ENCODE assay signal across 35 cellular contexts in genomic region chr15:35058534-35059054, GRCh38. TPM values are rescaled to one million over a fixed set of nuclear protein-coding genes. Genes with fewer than 3 reads are reported as not detected.
DNase-seq lines count a peak whose midpoint lies in the region; ATAC-seq, FAIRE-seq and TF ChIP-seq lines count a peak whose summit lies in the region.
"Had no signal": no experiment of that assay in that cellular context is flagged by ENCODE, and none has a peak within 500 bp of the region (broad histone marks: within the 10 kb centered on the region; RNA-seq: fewer than 3 reads in every experiment).

No MANE protein-coding gene starts in this region.

- H3K4me3 ChIP-seq in GM06990 (replicated peaks; ENCODE audit: low read depth, low read length) (no peak overlapping the region), GM12878 (0 out of 2 replicates have a peak overlapping the region, but pooled peaks have one; percentile 1), smooth muscle cell (no peak overlapping the region), pancreas (no peak overlapping the region)
- H3K4me3 ChIP-seq: colonic mucosa, left lung, tibial nerve had no signal

- H4K20me1 ChIP-seq in GM12878 (ENCODE audit: control insufficient read depth, insufficient read depth), result no peaks in the 10 kb centered on the region
- no peaks in the 10 kb centered on the region for H4K20me1 ChIP-seq in smooth muscle cell (ENCODE audit: low read depth)

- H3K4me1 ChIP-seq in GM12878 (ENCODE audit: control insufficient read depth, insufficient read depth, low read length) (peaks cover 8% of the 10 kb centered on the region; the same call in 1 of the 2 replicates), smooth muscle cell (ENCODE audit: low read depth) (peaks cover 10% of the 10 kb centered on the region), pancreas (no peaks in the 10 kb centered on the region)
- H3K4me1 ChIP-seq: colonic mucosa, tibial nerve had no signal

- TF ChIP-seq CTCF in GM06990 (IDR thresholded peaks at IDR 0.05; ENCODE audit: insufficient read depth, low read length, poor library complexity, severe bottlenecking), result no peak
- no peak for TF ChIP-seq CTCF in GM12878 (IDR thresholded peaks at IDR 0.05 in 2 of 3, conservative IDR thresholded peaks at IDR 0.05 in 1 of 3; ENCODE audit: control insufficient read depth in 2 of 3, extremely low read depth in 1 of 3, insufficient read depth in 1 of 3, low read depth in 3 of 3, low read length in 3 of 3)
- no peak for TF ChIP-seq CTCF in smooth muscle cell (IDR thresholded peaks at IDR 0.05; ENCODE audit: borderline replicate concordance, insufficient read depth, poor library complexity, severe bottlenecking)
- TF ChIP-seq CTCF in pancreas (IDR thresholded peaks at IDR 0.05), result no peak

- no TSS peak for BruUV-seq in GM12878 (replicated peaks; lab: Mats Ljungman, UMichigan)

- CTCF ChIA-PET in GM12878 (lab: Yijun Ruan, JAX), result interaction anchor here (1.0 kb wide), 1 partner anchor 89 kb away, joined by 4 read pairs; the partner anchor contains the start of gene AQR

- SMC1A ChIA-PET in GM12878 (lab: Charles Lee; ENCODE audit: uncharacterized antibody, unreplicated experiment), result interaction anchor here (1.1 kb wide), 1 partner anchor 44 kb away, joined by 4 read pairs; no protein-coding TSS in a partner anchor

- FAIRE-seq in GM12878 (lab: Jason Lieb, UNC), result no peak
- FAIRE-seq in pancreas (lab: Jason Lieb, UNC), result no peak
- FAIRE-seq: H54, RCC 7860 had no signal

- H3K9ac ChIP-seq in GM12878 (ENCODE audit: control insufficient read depth, insufficient read depth, low read length), result no peak overlapping the region
- no peak overlapping the region for H3K9ac ChIP-seq in smooth muscle cell (ENCODE audit: low read depth)

- intact Hi-C loops in GM12878 (cut with micrococcal nuclease; ENCODE audit: unreplicated experiment), result loop anchor here (2.0 kb wide), 1 partner anchor 70 kb away; the partner anchor contains the start of gene ZNF770
- intact Hi-C loops in left ventricle myocardium superior (cut with micrococcal nuclease), result no loop called here
- intact Hi-C loops in pancreas (cut with DNase I), result no loop called here

- in situ Hi-C loops in GM12878 (cut with MboI), result no loop called here

- TF ChIP-seq EP300 in GM12878 (IDR thresholded peaks at IDR 0.05; ENCODE audit: borderline replicate concordance in 1 of 2, control insufficient read depth in 1 of 2, low read depth in 2 of 2, low read length in 2 of 2), result no peak

- H3K36me3 ChIP-seq in GM06990 (ENCODE audit: control insufficient read depth, insufficient read depth, low read length), result no peaks in the 10 kb centered on the region
- H3K36me3 ChIP-seq in GM12878 (ENCODE audit: control insufficient read depth in 2 of 2, insufficient read depth in 2 of 2, low read length in 1 of 2), result no peaks in the 10 kb centered on the region
- no peaks in the 10 kb centered on the region for H3K36me3 ChIP-seq in smooth muscle cell (ENCODE audit: low read depth)
- H3K36me3 ChIP-seq in pancreas, result no peaks in the 10 kb centered on the region
- H3K36me3 ChIP-seq: colonic mucosa, left lung, tibial nerve, WERI-Rb-1 had no signal

- H3K9me3 ChIP-seq in GM12878 (replicated peaks; ENCODE audit: control insufficient read depth, insufficient read depth, low read length), result no peaks in the 10 kb centered on the region
- no peaks in the 10 kb centered on the region for H3K9me3 ChIP-seq in smooth muscle cell (replicated peaks; ENCODE audit: low read depth)
- no peaks in the 10 kb centered on the region for H3K9me3 ChIP-seq in pancreas
- H3K9me3 ChIP-seq: colonic mucosa, left lung, tibial nerve had no signal

- H3K79me2 ChIP-seq in GM12878 (ENCODE audit: control insufficient read depth, insufficient read depth, low read length) (no peaks in the 10 kb centered on the region), smooth muscle cell (ENCODE audit: low read depth) (no peaks in the 10 kb centered on the region)

- H3K27ac ChIP-seq in GM12878 (ENCODE audit: control insufficient read depth, insufficient read depth), result peak overlapping the region; percentile 77
- no peak overlapping the region for H3K27ac ChIP-seq in smooth muscle cell (ENCODE audit: low read depth)
- no peak overlapping the region for H3K27ac ChIP-seq in pancreas
- H3K27ac ChIP-seq: colonic mucosa, tibial nerve, WERI-Rb-1 had no signal

- POLR2A ChIA-PET in GM12878 (lab: Charles Lee), result no interaction called here

- 0% methylated on average over 5 of the region's 5 CpGs for WGBS in GM12878 (ENCODE audit: insufficient coverage, insufficient replicate concordance, low lambda C conversion rate, missing lambda C conversion rate)
- WGBS in smooth muscle cell (ENCODE audit: low lambda C conversion rate), result 76% methylated on average over 5 of the region's 5 CpGs
- WGBS in pancreas, 2 donors, result 65 to 69% methylated on average over 5 of the region's 5 CpGs

- peak overlapping the region; percentile 69 for H3K4me2 ChIP-seq in GM12878 (ENCODE audit: control insufficient read depth, insufficient read depth)
- no peak overlapping the region for H3K4me2 ChIP-seq in smooth muscle cell

- TF ChIP-seq POLR2A in GM12878 (IDR thresholded peaks at IDR 0.05; ENCODE audit: low read depth, low read length), result no peak

- TF ChIP-seq RAD21 in GM12878 (IDR thresholded peaks at IDR 0.05; ENCODE audit: insufficient read depth, low read depth, low read length), result no peak

- H3F3A ChIP-seq in smooth muscle cell (ENCODE audit: low read depth), result peaks cover 6% of the 10 kb centered on the region

- peak; percentile 41 for ATAC-seq in HG03378 (IDR thresholded peaks at IDR 0.05; ENCODE audit: unreplicated experiment)
- ATAC-seq in GM12878, result peak; percentile 65
- ATAC-seq in left ventricle myocardium superior, result no peak
- ATAC-seq in stimulated activated naive CD8-positive, alpha-beta T cell treated with anti-CD3 and anti-CD28 coated beads, Interleukin-15, Interleukin-2, amounts not matched to agents 100 U/mL and 50 U/mL, for 24 hours, result no peak
- no peak for ATAC-seq in pancreas
- ATAC-seq: activated CD8-positive, alpha-beta memory T cell treated with anti-CD3 and anti-CD28 coated beads, Interleukin-2, amount 10 ng/mL, durations not matched to agents 7 days and 5 days; activated T-cell treated with anti-CD3 and anti-CD28 coated beads, Interleukin-2, amount 50 U/mL, for 4 hours; left lung; right cardiac atrium had no signal

- H3K27me3 ChIP-seq in GM06990 (replicated peaks; ENCODE audit: control insufficient read depth, insufficient read depth, low read length) (no peaks in the 10 kb centered on the region), GM12878 (replicated peaks in 1 of 2; ENCODE audit: control insufficient read depth in 2 of 2, insufficient read depth in 2 of 2, low read length in 1 of 2) (no peaks in the 10 kb centered on the region), smooth muscle cell (ENCODE audit: low read depth) (no peaks in the 10 kb centered on the region), pancreas (no peaks in the 10 kb centered on the region)
- H3K27me3 ChIP-seq: colonic mucosa, left lung, tibial nerve had no signal

- DNase-seq in GM06990 (ENCODE audit: extremely low read depth, insufficient read length) (peak; percentile 27), GM12878 (ENCODE audit: low read depth, low spot score) (no peak), smooth muscle cell (lab: John Stamatoyannopoulos, UW; ENCODE audit: unreplicated experiment) (no peak), left ventricle myocardium superior (no peak), pancreas (no peak)
- DNase-seq in activated CD4-positive, alpha-beta T cell treated with anti-CD3 and anti-CD28 coated beads, Interleukin-2, amount 50 U/mL, for 48 hours, result no peak
- no peak for DNase-seq in stimulated activated naive CD8-positive, alpha-beta T cell treated with anti-CD3 and anti-CD28 coated beads, Interleukin-15, Interleukin-2, amounts not matched to agents 100 U/mL and 50 U/mL, for 24 hours
- DNase-seq: ACHN; activated CD4-positive, alpha-beta T cell treated with anti-CD3 and anti-CD28 coated beads, Interleukin-2, amount 10 ng/mL, durations not matched to agents 7 days and 5 days; activated CD8-positive, alpha-beta memory T cell treated with anti-CD3 and anti-CD28 coated beads, Interleukin-2, amount 10 ng/mL, durations not matched to agents 7 days and 5 days; activated gamma-delta T cell treated with Interleukin-2 at 50 U/mL for 16 hours; activated T-cell treated with anti-CD3 and anti-CD28 coated beads, Interleukin-2, amount 50 U/mL, for 4 hours; colonic mucosa; DMS53; effector CD8-positive, alpha-beta T cell; islet precursor cell; left lung; mesenchymal stem cell; NCI-H1436 treated with DMSO at 0.1 percent for 48 hours; NCI-H345; posterior cingulate gyrus; right cardiac atrium; SHP77 treated with DMSO at 0.1 percent for 48 hours; stimulated activated CD4-positive, alpha-beta T cell treated with anti-CD3 and anti-CD28 coated beads, Interleukin-2, amount 100 ng/mL, for 24 hours; stimulated activated CD8-positive, alpha-beta memory T cell treated with anti-CD3 and anti-CD28 coated beads, Interleukin-4, amount 100 ng/mL, for 48 hours; T-helper 9 cell; WERI-Rb-1 had no signal

- peak overlapping the region; percentile 45 for H2AFZ ChIP-seq in GM12878 (ENCODE audit: control insufficient read depth, low read depth, low read length)
- H2AFZ ChIP-seq in smooth muscle cell (ENCODE audit: low read depth), result peak overlapping the region; percentile 43

- RAD21 ChIA-PET in GM12878 (lab: Charles Lee; ENCODE audit: unreplicated experiment), result interaction anchor here (1.1 kb wide), 1 partner anchor 20 kb away, joined by 3 read pairs; no protein-coding TSS in a partner anchor

TF ChIP-seq in GM12878, 131 proteins besides CTCF, POLR2A, EP300 and RAD21 (continues in another document):
- peak; percentile 57 for TF ChIP-seq CREB1 (IDR thresholded peaks at IDR 0.05; ENCODE audit: low read depth)

RNA-seq across cellular contexts. Expression of gene NANOGP8, which starts 26.5 kb away (rescaled TPM):
- 2.9 and 4.1 TPM in 2 replicates for total RNA-seq in GM12878 (2013; cell fraction: nucleolus; rRNA removed)
- total RNA-seq in GM12878 (2014; rRNA removed) (not detected in 2 replicates), GM12878 (2014; rRNA removed; fragmentation: Illumina TruSeq; extraction: Trizol) (not detected in 2 replicates), GM12878 (2021) (not detected in 2 replicates), smooth muscle cell (not detected in 2 replicates), left ventricle myocardium superior (not detected), pancreas (under 1 TPM in 3 of 6 donors, not detected in 3; 0.43 to 0.78 (median 0.69) TPM)
- not detected for polyA plus RNA-seq in GM12878 (2011; ENCODE audit: low read depth)
- polyA plus RNA-seq in GM12878 (2011; rRNA removed) (not detected in 2 replicates), GM12878 (2014; fragmentation: Illumina TruSeq; extraction: Trizol) (not detected in 2 replicates), GM12878 (2014; fragmentation: Nextera tagmentation; extraction: Ambion mirVana) (not detected), GM12878 (2014; rRNA removed) (0.11 TPM in 1 of 2 replicates, not detected in the other), GM12878 (2016; fragmentation: Nextera tagmentation; extraction: Ambion mirVana) (not detected), smooth muscle cell (not detected in 2 replicates), pancreas (under 1 TPM in 1 of 2 donors, not detected in 1; 0.80 TPM)
- not detected in 2 replicates for polyA plus RNA-seq in GM12878 (2011; cell fraction: cytosol; rRNA removed)
- 0.28 and 0.45 TPM in 2 replicates for polyA plus RNA-seq in GM12878 (2011; cell fraction: nucleus; rRNA removed)
- polyA plus RNA-seq in GM12878 (2012), result not detected in 2 replicates
- 0.26 TPM in 1 of 2 replicates, not detected in the other for polyA minus RNA-seq in GM12878 (2011; rRNA and poly(A)+ RNA removed)
- not detected in 2 replicates for polyA minus RNA-seq in GM12878 (2011; cell fraction: cytosol; rRNA and poly(A)+ RNA removed)
- 0.57 and 0.60 TPM in 2 replicates for polyA minus RNA-seq in GM12878 (2011; cell fraction: nucleus; rRNA and poly(A)+ RNA removed)
- total RNA-seq: activated CD4-positive, alpha-beta T cell treated with anti-CD3 and anti-CD28 coated beads, Interleukin-2, amount 10 ng/mL, durations not matched to agents 7 days and 5 days; activated CD8-positive, alpha-beta memory T cell treated with anti-CD3 and anti-CD28 coated beads, Interleukin-2, amount 10 ng/mL, durations not matched to agents 7 days and 5 days; activated T-cell treated with anti-CD3 and anti-CD28 coated beads, Interleukin-2, amount 50 U/mL, for 4 hours; B cell; cardiac septum; colonic mucosa; epithelial cell of proximal tubule; fibroblast of villous mesenchyme; right cardiac atrium had no signal

Comparison
In these comparisons a context has a peak if more than half of its experiments do, and no peak if none do; other contexts are left out.
1. ATAC-seq: peak in HG03378 (single experiment) and GM12878 (single experiment); none in left ventricle myocardium superior (single experiment), stimulated activated naive CD8-positive, alpha-beta T cell treated with anti-CD3 and anti-CD28 coated beads, Interleukin-15, Interleukin-2, amounts not matched to agents 100 U/mL and 50 U/mL, for 24 hours (single experiment) and pancreas (0 of 4).